In the genomic region with DNA sequence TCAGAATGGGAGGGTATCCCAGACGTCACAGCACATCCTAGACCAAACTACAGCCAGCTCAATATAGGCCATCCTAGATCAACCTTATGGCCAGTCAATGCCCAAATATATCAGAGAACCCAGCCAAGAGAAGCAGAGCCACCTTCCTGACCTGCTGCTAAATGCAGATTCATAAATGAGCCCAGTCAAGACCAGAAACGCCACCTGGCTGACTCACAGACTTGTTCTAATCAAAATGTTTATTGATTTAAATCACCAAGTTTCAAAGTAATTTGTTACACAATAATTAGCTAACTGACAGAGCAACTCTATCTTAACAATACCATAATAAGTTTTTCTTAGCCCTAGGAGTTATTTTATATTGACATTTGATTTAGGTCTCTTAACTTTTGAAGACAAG, we compare ENCODE assay signal across 19 cellular contexts. TPM values are rescaled to one million over a fixed set of nuclear protein-coding genes. Genes with fewer than 3 reads are reported as not detected.
DNase-seq lines count a peak whose midpoint lies in the region; ATAC-seq, FAIRE-seq and TF ChIP-seq lines count a peak whose summit lies in the region.
"Had no signal": no experiment of that assay in that cellular context is flagged by ENCODE, and none has a peak within 500 bp of the region (broad histone marks: within the 10 kb centered on the region; RNA-seq: fewer than 3 reads in every experiment).

No MANE protein-coding gene starts in this region.

- POLR2A ChIA-PET in CD4-positive, alpha-beta T cell (lab: Charles Lee) = no interaction called here
- POLR2A ChIA-PET in IMR-90 (lab: Charles Lee; ENCODE audit: unreplicated experiment) = no interaction called here

- H2BK120ac ChIP-seq in IMR-90 (ENCODE audit: low read depth, low read length) = no peak overlapping the region

- H2BK5ac ChIP-seq in IMR-90 (ENCODE audit: low read depth, low read length, poor library complexity, severe bottlenecking) = no peak overlapping the region

- H3K4me3 ChIP-seq in IMR-90 (ENCODE audit: insufficient read depth, low read depth, low read length) (no peak overlapping the region), pancreas (no peak overlapping the region)
- H3K4me3 ChIP-seq: SJSA1 had no signal

- no peak overlapping the region for H3K23ac ChIP-seq in IMR-90 (ENCODE audit: low read depth, low read length)

- intact Hi-C loops in CD4-positive, alpha-beta T cell (cut with DNase I, micrococcal nuclease) = no loop called here
- intact Hi-C loops in IMR-90 (cut with micrococcal nuclease) = no loop called here
- intact Hi-C loops in pancreas (cut with DNase I) = no loop called here

- H3K4me1 Mint-ChIP-seq in CD4-positive, alpha-beta T cell (ENCODE audit: low read depth) = peaks cover 87% of the 10 kb centered on the region
- H3K4me1 Mint-ChIP-seq in effector memory CD8-positive, alpha-beta T cell (ENCODE audit: low read depth in 2 of 2) = peaks cover 53 to 90% of the 10 kb centered on the region in 2 donors

- DNase-seq in CD4-positive, alpha-beta T cell = no peak
- DNase-seq in IMR-90 (no peak), pancreas (peak in 1 of 6 donors; percentile 7), ACHN (no peak), NCI-H2029 treated with DMSO at 0.1 percent for 48 hours (lab: John Stamatoyannopoulos, UW) (no peak)
- DNase-seq in effector memory CD8-positive, alpha-beta T cell = no peak
- DNase-seq: BE2C; EL; GOT3; HFFc6; Kasumi-1; NCI-H1417; NCI-H2227 treated with DMSO at 0.1 percent for 48 hours; NCI-H526; NK-92 treated with Interleukin-12 subunit alpha and Interleukin-12 subunit beta, amount 100 ng/mL, for 24 hours; OCI-M1 had no signal

- no peak overlapping the region for H4K8ac ChIP-seq in IMR-90 (ENCODE audit: low read depth in 2 of 2, low read length in 2 of 2)

- no peak overlapping the region for H3K4me2 ChIP-seq in IMR-90 (ENCODE audit: low read depth, low read length)

- H4K5ac ChIP-seq in IMR-90 (ENCODE audit: low read depth, low read length) = no peak overlapping the region

- H3K9me1 ChIP-seq in IMR-90 (ENCODE audit: insufficient read depth, low read length) = peaks cover 7% of the 10 kb centered on the region; the same call in 1 of the 2 replicates

- H2BK20ac ChIP-seq in IMR-90 (ENCODE audit: low read depth, low read length) = no peak overlapping the region

- no peak overlapping the region for H4K91ac ChIP-seq in IMR-90 (ENCODE audit: insufficient read depth, low read depth, low read length)

- ATAC-seq in CD4-positive, alpha-beta T cell (ENCODE audit: poor library complexity) = no peak
- ATAC-seq in IMR-90 (ENCODE audit: low read depth) (no peak), pancreas (peak; percentile 68 to 81 (median 73)), HG03159 (IDR thresholded peaks at IDR 0.05; ENCODE audit: unreplicated experiment) (no peak)
- ATAC-seq in effector memory CD8-positive, alpha-beta T cell (replicated peaks) = no peak

- peaks cover 60% of the 10 kb centered on the region for H4K20me1 ChIP-seq in IMR-90 (ENCODE audit: insufficient read depth, low read length)

- H3K36me3 ChIP-seq in IMR-90 (ENCODE audit: control insufficient read depth, insufficient read depth, low read length) (peaks cover 7% of the 10 kb centered on the region), pancreas (no peaks in the 10 kb centered on the region)
- H3K36me3 ChIP-seq: BE2C had no signal

- peak overlapping the region; percentile 19 for H3K27ac Mint-ChIP-seq in CD4-positive, alpha-beta T cell
- peak overlapping the region; percentile 6 to 71 for H3K27ac Mint-ChIP-seq in effector memory CD8-positive, alpha-beta T cell
- H3K27ac Mint-ChIP-seq: HFFc6 had no signal

- dilution Hi-C loops in IMR-90 (cut with HindIII; ENCODE audit: low sequenced_read_pairs, unreplicated experiment) = no loop called here

- in situ Hi-C loops in IMR-90 (cut with MboI; ENCODE audit: low sequenced_read_pairs) (no loop called here), ACHN (cut with HindIII; ENCODE audit: low pct_ligation_motif_present, low pct_unique_long_range_greater_than_20kb, low sequenced_read_pairs) (no loop called here)

- H3K27me3 ChIP-seq in CD4-positive, alpha-beta T cell (ENCODE audit: control insufficient read depth, insufficient read depth, low read length) = no peaks in the 10 kb centered on the region
- H3K27me3 ChIP-seq in IMR-90 (ENCODE audit: control insufficient read depth, insufficient read depth, low read length) = no peaks in the 10 kb centered on the region
- H3K27me3 ChIP-seq in pancreas = no peaks in the 10 kb centered on the region
- H3K27me3 ChIP-seq: BE2C, SJSA1 had no signal

- BruUV-seq in IMR-90 (replicated peaks; lab: Mats Ljungman, UMichigan) = no TSS peak

- H3K9me3 Mint-ChIP-seq in CD4-positive, alpha-beta T cell = peaks cover 20% of the 10 kb centered on the region
- H3K9me3 Mint-ChIP-seq in effector memory CD8-positive, alpha-beta T cell = peaks cover under 1 to 8% of the 10 kb centered on the region in 2 donors

- no peak overlapping the region for H3K27ac ChIP-seq in CD4-positive, alpha-beta T cell (ENCODE audit: low read depth, low read length)
- no peak overlapping the region for H3K27ac ChIP-seq in IMR-90 (ENCODE audit: insufficient read depth, low read length)
- no peak overlapping the region for H3K27ac ChIP-seq in pancreas
- H3K27ac ChIP-seq: RWPE1, SJSA1 had no signal

- no peak overlapping the region for H2AK5ac ChIP-seq in IMR-90 (ENCODE audit: low read depth, low read length)

- CTCF ChIA-PET in CD4-positive, alpha-beta T cell (lab: Charles Lee) = no interaction called here
- CTCF ChIA-PET in IMR-90 (lab: Yijun Ruan, JAX) = interaction anchor here (0.6 kb wide), 1 partner anchor 1240 kb away, joined by 4 read pairs; no protein-coding TSS in a partner anchor

- TF ChIP-seq RAD21 in IMR-90 (IDR thresholded peaks at IDR 0.05; ENCODE audit: low read length) = no peak

- no CpG with 5 or more reads among the region's 2 CpGs for WGBS in IMR-90 (ENCODE audit: extremely low coverage in 2 of 2, insufficient read length in 1 of 2), 2 experiments
- 26 to 31% methylated on average over 2 of the region's 2 CpGs for WGBS in pancreas, 2 donors

- H3K9ac ChIP-seq in IMR-90 (ENCODE audit: low read depth, low read length) = no peak overlapping the region

- TF ChIP-seq POLR2A in IMR-90 (IDR thresholded peaks at IDR 0.05; ENCODE audit: low read depth, low read length) = no peak

- H3K4me3 Mint-ChIP-seq in CD4-positive, alpha-beta T cell = peak overlapping the region; percentile 1
- H3K4me3 Mint-ChIP-seq in effector memory CD8-positive, alpha-beta T cell = peak overlapping the region in 1 of 2 donors; percentile 11
- H3K4me3 Mint-ChIP-seq: HFFc6 had no signal

- no peak overlapping the region for H2BK15ac ChIP-seq in IMR-90 (ENCODE audit: low read depth, low read length)

- H3K18ac ChIP-seq in IMR-90 (ENCODE audit: low read depth, low read length) = no peak overlapping the region

- peaks cover 14% of the 10 kb centered on the region for H3K9me3 ChIP-seq in CD4-positive, alpha-beta T cell (ENCODE audit: control insufficient read depth, low read length)
- peaks cover 9% of the 10 kb centered on the region for H3K9me3 ChIP-seq in IMR-90 (ENCODE audit: control insufficient read depth, insufficient read depth, low read length)
- H3K9me3 ChIP-seq in pancreas = no peaks in the 10 kb centered on the region
- H3K9me3 ChIP-seq: BE2C had no signal

- H3K14ac ChIP-seq in IMR-90 (replicated peaks; ENCODE audit: low read depth, low read length) = no peak overlapping the region

- H3K4me1 ChIP-seq in IMR-90 (ENCODE audit: control insufficient read depth, insufficient read depth, low read length) (peaks cover 1% of the 10 kb centered on the region; the same call in 1 of the 2 replicates), pancreas (peaks cover 18 to 25% (median 22%) of the 10 kb centered on the region in 3 donors)
- H3K4me1 ChIP-seq: BE2C had no signal

- no peak overlapping the region for H2AFZ ChIP-seq in IMR-90 (replicated peaks; ENCODE audit: low read length, poor library complexity)

- no peak overlapping the region for H3K56ac ChIP-seq in IMR-90 (ENCODE audit: extremely low read depth, insufficient read depth, low read length)

- no peak overlapping the region for H2AK9ac ChIP-seq in IMR-90 (replicated peaks; ENCODE audit: low read depth, low read length, poor library complexity)

- FAIRE-seq in pancreas (lab: Jason Lieb, UNC) = no peak

- no peak overlapping the region for H3K4ac ChIP-seq in IMR-90 (ENCODE audit: low read depth, low read length)

- TF ChIP-seq CTCF in CD4-positive, alpha-beta T cell (IDR thresholded peaks at IDR 0.05) = no peak
- TF ChIP-seq CTCF in IMR-90 (conservative IDR thresholded peaks at IDR 0.05; ENCODE audit: low read depth, low read length) (no peak), pancreas (IDR thresholded peaks at IDR 0.05) (no peak)

- H3K79me1 ChIP-seq in IMR-90 (ENCODE audit: low read depth in 1 of 2, low read length in 2 of 2) = peaks cover 12 to 65% of the 10 kb centered on the region in 2 experiments

- no peaks in the 10 kb centered on the region for H3K27me3 Mint-ChIP-seq in CD4-positive, alpha-beta T cell
- H3K27me3 Mint-ChIP-seq in effector memory CD8-positive, alpha-beta T cell = no peaks in the 10 kb centered on the region

- peaks cover 100% of the 10 kb centered on the region for H3K36me3 Mint-ChIP-seq in CD4-positive, alpha-beta T cell (ENCODE audit: low read depth)
- H3K36me3 Mint-ChIP-seq in effector memory CD8-positive, alpha-beta T cell (ENCODE audit: insufficient read depth) = peaks cover 19% of the 10 kb centered on the region

TF ChIP-seq in IMR-90, 13 proteins besides CTCF, POLR2A, EP300 and RAD21:
- TF ChIP-seq, protein P1, sequence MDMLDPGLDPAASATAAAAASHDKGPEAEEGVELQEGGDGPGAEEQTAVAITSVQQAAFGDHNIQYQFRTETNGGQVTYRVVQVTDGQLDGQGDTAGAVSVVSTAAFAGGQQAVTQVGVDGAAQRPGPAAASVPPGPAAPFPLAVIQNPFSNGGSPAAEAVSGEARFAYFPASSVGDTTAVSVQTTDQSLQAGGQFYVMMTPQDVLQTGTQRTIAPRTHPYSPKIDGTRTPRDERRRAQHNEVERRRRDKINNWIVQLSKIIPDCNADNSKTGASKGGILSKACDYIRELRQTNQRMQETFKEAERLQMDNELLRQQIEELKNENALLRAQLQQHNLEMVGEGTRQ (IDR thresholded peaks at IDR 0.05; ENCODE audit: low read depth, low read length) = no peak
- TF ChIP-seq BHLHE40 (IDR thresholded peaks at IDR 0.05; ENCODE audit: low read depth, low read length) = no peak
- TF ChIP-seq CHD1 (IDR thresholded peaks at IDR 0.05; ENCODE audit: low read depth, low read length) = no peak
- TF ChIP-seq FOS (IDR thresholded peaks at IDR 0.05; ENCODE audit: low read depth, low read length) = no peak
- no peak for TF ChIP-seq RFX5 (IDR thresholded peaks at IDR 0.05; ENCODE audit: low read depth, low read length)
- TF ChIP-seq CEBPB (IDR thresholded peaks at IDR 0.05; ENCODE audit: low read depth, low read length) = 0 out of 2 replicates have a peak, but pooled peaks have one; percentile 8
- no peak for TF ChIP-seq RCOR1 (IDR thresholded peaks at IDR 0.05; ENCODE audit: insufficient replicate concordance, low read length)

RNA-seq across cellular contexts. Expression of a gene that starts 28.6 kb away (rescaled TPM):
- 100 to 1,000 TPM in 1 of 2 experiments, 10 to 100 TPM in 1; 93.3 to 101 TPM for total RNA-seq in CD4-positive, alpha-beta T cell
- total RNA-seq in IMR-90 (2012; rRNA removed) (45.3 and 66.7 TPM in 2 replicates), pancreas (10 to 100 TPM; 15.9 to 33.6 (median 22.6) TPM)
- polyA plus RNA-seq in IMR-90 (2012; rRNA removed) (7.1 and 9.0 TPM in 2 replicates), pancreas (10 to 100 TPM; 10.0 to 13.6 TPM)
- 1.1 and 1.3 TPM in 2 replicates for polyA plus RNA-seq in IMR-90 (2012; cell fraction: cytosol; rRNA removed)
- 0.84 and 18.8 TPM in 2 replicates for polyA plus RNA-seq in IMR-90 (2012; cell fraction: nucleus; rRNA removed; ENCODE audit: low replicate concordance)

Comparison
In these comparisons a context has a peak if more than half of its experiments do, and no peak if none do; other contexts are left out.
1. ATAC-seq: peak in pancreas (4 of 4); none in CD4-positive, alpha-beta T cell (single experiment), IMR-90 (single experiment), effector memory CD8-positive, alpha-beta T cell (single experiment) and HG03159 (single experiment).